2 cellular contexts compared by ENCODE assay signal in the genomic region with DNA sequence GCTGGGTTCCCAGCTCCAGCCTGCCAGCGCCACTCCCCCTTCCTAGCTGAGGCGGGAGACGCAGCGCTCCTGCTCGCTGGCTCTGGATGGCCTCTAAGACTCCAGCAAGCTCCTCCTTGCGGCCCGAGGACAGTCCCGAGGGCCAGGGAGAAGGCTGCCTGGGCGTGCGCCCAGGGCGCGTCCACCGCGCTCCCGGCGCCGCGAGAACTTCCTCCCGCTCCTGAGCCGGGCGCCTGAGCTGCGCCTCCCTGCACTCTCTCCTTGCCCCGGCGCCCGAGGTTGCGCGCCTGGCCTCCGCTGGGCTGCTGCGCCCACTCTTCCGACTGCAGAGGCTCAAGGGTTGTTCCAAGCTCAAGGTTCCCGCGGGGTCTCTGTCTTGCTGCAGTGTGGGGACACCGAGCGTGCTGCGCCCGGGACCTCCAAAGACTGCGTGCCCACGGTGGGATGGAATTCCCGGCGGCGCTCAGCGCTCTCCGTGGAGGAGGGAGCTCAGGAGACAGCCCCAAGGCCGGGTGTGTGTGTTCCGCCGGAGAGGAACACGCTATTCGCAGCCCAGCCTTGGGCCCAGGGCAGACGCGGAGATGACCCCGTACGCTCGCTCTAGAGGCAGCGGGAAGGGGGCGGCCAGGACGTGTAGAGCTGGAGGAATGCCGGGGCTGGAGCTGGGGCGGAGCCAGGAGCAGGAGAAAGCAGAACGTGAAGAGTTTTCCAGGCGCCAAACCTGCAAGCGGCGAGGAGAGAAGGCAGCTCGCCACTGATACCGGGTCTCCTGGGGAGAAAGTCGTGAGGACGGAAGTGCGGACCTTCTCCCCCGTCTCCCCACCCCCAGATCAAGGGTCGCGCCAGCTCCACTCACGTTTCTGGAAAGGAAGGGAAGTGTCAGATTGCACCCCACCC.
TF ChIP-seq lines count a peak whose summit lies in the region.

Gene ARHGAP6 (minus strand): TSS at position 777 of the 897 bp plus-strand sequence. CDS start 1,092 bp downstream, outside the sequence.

TF ChIP-seq in A549, 52 proteins besides CTCF, POLR2A, EP300 and RAD21:
- TF ChIP-seq CHD2 (IDR thresholded peaks at IDR 0.05; ENCODE audit: low read length, partially characterized antibody) (no peak), BCL3 (IDR thresholded peaks at IDR 0.05) (no peak), TFCP2L1 (CRISPR knock-in tag; IDR thresholded peaks at IDR 0.05) (no peak), KDM5A (IDR thresholded peaks at IDR 0.05) (no peak), RFX5 (IDR thresholded peaks at IDR 0.05) (no peak), CBX2 (IDR thresholded peaks at IDR 0.05; ENCODE audit: borderline replicate concordance, low read depth) (no peak), EHMT2 (IDR thresholded peaks at IDR 0.05; ENCODE audit: low read depth) (no peak), RCOR1 (IDR thresholded peaks at IDR 0.05; ENCODE audit: low read depth, low read length) (no peak), MAX (IDR thresholded peaks at IDR 0.05) (no peak), HEYL (CRISPR knock-in tag; IDR thresholded peaks at IDR 0.05) (no peak), SREBF2 (IDR thresholded peaks at IDR 0.05) (no peak), NR3C1 (IDR thresholded peaks at IDR 0.05) (no peak), HES2 (IDR thresholded peaks at IDR 0.05) (no peak), CEBPB (IDR thresholded peaks at IDR 0.05) (no peak)
- TF ChIP-seq, protein P1, sequence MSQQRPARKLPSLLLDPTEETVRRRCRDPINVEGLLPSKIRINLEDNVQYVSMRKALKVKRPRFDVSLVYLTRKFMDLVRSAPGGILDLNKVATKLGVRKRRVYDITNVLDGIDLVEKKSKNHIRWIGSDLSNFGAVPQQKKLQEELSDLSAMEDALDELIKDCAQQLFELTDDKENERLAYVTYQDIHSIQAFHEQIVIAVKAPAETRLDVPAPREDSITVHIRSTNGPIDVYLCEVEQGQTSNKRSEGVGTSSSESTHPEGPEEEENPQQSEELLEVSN (IDR thresholded peaks at IDR 0.05; ENCODE audit: borderline replicate concordance, low read depth), result no peak
- TF ChIP-seq, protein P2, sequence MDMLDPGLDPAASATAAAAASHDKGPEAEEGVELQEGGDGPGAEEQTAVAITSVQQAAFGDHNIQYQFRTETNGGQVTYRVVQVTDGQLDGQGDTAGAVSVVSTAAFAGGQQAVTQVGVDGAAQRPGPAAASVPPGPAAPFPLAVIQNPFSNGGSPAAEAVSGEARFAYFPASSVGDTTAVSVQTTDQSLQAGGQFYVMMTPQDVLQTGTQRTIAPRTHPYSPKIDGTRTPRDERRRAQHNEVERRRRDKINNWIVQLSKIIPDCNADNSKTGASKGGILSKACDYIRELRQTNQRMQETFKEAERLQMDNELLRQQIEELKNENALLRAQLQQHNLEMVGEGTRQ (IDR thresholded peaks at IDR 0.05), result no peak
- TF ChIP-seq, protein P3, sequence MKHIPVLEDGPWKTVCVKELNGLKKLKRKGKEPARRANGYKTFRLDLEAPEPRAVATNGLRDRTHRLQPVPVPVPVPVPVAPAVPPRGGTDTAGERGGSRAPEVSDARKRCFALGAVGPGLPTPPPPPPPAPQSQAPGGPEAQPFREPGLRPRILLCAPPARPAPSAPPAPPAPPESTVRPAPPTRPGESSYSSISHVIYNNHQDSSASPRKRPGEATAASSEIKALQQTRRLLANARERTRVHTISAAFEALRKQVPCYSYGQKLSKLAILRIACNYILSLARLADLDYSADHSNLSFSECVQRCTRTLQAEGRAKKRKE (CRISPR knock-in tag; IDR thresholded peaks at IDR 0.05; ENCODE audit: low read depth), result no peak
- TF ChIP-seq, protein P4, sequence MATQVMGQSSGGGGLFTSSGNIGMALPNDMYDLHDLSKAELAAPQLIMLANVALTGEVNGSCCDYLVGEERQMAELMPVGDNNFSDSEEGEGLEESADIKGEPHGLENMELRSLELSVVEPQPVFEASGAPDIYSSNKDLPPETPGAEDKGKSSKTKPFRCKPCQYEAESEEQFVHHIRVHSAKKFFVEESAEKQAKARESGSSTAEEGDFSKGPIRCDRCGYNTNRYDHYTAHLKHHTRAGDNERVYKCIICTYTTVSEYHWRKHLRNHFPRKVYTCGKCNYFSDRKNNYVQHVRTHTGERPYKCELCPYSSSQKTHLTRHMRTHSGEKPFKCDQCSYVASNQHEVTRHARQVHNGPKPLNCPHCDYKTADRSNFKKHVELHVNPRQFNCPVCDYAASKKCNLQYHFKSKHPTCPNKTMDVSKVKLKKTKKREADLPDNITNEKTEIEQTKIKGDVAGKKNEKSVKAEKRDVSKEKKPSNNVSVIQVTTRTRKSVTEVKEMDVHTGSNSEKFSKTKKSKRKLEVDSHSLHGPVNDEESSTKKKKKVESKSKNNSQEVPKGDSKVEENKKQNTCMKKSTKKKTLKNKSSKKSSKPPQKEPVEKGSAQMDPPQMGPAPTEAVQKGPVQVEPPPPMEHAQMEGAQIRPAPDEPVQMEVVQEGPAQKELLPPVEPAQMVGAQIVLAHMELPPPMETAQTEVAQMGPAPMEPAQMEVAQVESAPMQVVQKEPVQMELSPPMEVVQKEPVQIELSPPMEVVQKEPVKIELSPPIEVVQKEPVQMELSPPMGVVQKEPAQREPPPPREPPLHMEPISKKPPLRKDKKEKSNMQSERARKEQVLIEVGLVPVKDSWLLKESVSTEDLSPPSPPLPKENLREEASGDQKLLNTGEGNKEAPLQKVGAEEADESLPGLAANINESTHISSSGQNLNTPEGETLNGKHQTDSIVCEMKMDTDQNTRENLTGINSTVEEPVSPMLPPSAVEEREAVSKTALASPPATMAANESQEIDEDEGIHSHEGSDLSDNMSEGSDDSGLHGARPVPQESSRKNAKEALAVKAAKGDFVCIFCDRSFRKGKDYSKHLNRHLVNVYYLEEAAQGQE (IDR thresholded peaks at IDR 0.05), result no peak

TF ChIP-seq in K562, 482 proteins besides CTCF, POLR2A, EP300 and RAD21:
- TF ChIP-seq HDAC6 (IDR thresholded peaks at IDR 0.05; ENCODE audit: low read depth, low read length) (0 out of 2 replicates have a peak, but pooled peaks have one; percentile 78), CEBPG (CRISPR knock-in tag; IDR thresholded peaks at IDR 0.05) (no peak), CEBPG (tag; conservative IDR thresholded peaks at IDR 0.05 in 1 of 2, IDR thresholded peaks at IDR 0.05 in 1 of 2) (no peak)
